34 cellular contexts compared by ENCODE assay signal in genomic region chr12:83800022-83800421, GRCh38.
"Had no signal": no experiment of that assay in that cellular context is flagged by ENCODE, and none has a peak within 500 bp of the region (broad histone marks: within the 10 kb centered on the region; RNA-seq: fewer than 3 reads in every experiment).

No MANE protein-coding gene starts in this region.

- H3K4me1 ChIP-seq: adrenal gland, ascending aorta, body of pancreas, breast epithelium had no signal

- H3K9me3 ChIP-seq: adrenal gland, ascending aorta, body of pancreas, breast epithelium had no signal

- H3K27ac ChIP-seq: adrenal gland, ascending aorta, body of pancreas, brain microvascular endothelial cell, breast epithelium, cardiac muscle cell had no signal

- H3K4me3 ChIP-seq: adrenal gland, ascending aorta, body of pancreas, breast epithelium, cardiac muscle cell had no signal

- H3K27me3 ChIP-seq: adrenal gland, ascending aorta, body of pancreas, brain microvascular endothelial cell, breast epithelium, cardiac muscle cell had no signal

- H3K36me3 ChIP-seq: adrenal gland, ascending aorta, brain microvascular endothelial cell, breast epithelium, cardiac muscle cell had no signal

- DNase-seq: activated effector memory CD4-positive, alpha-beta T cell treated with anti-CD3 and anti-CD28 coated beads, Interleukin-2, amount 50 U/mL, for 16 hours; activated effector memory CD4-positive, alpha-beta T cell treated with Interleukin-2 at 50 U/mL for 16 hours; activated gamma-delta T cell; activated gamma-delta T cell treated with Interleukin-2 at 50 U/mL for 16 hours; activated naive CD4-positive, alpha-beta T cell; activated naive CD4-positive, alpha-beta T cell treated with anti-CD3 and anti-CD28 coated beads for 36 hours; activated naive CD4-positive, alpha-beta T cell treated with anti-CD3 and anti-CD28 coated beads, Interleukin-2, amount 10 ng/mL, durations not matched to agents 7 days and 5 days; activated naive CD4-positive, alpha-beta T cell treated with anti-CD3 and anti-CD28 coated beads, Interleukin-2, amount 50 U/mL, for 16 hours; activated naive CD4-positive, alpha-beta T cell treated with Interleukin-2 at 50 U/mL for 16 hours; activated naive CD8-positive, alpha-beta T cell treated with anti-CD3 and anti-CD28 coated beads for 36 hours; activated naive CD8-positive, alpha-beta T cell treated with anti-CD3 and anti-CD28 coated beads, Interleukin-2, amount 10 ng/mL, durations not matched to agents 7 days and 5 days; activated naive CD8-positive, alpha-beta T cell treated with anti-CD3 and anti-CD28 coated beads, Interleukin-2, amount 50 U/mL, for 24 hours; activated T-cell treated with anti-CD3 and anti-CD28 coated beads, Interleukin-2, amount 50 U/mL, for 1 hour; activated T-cell treated with anti-CD3 and anti-CD28 coated beads, Interleukin-2, amount 50 U/mL, for 24 hours; activated T-cell treated with anti-CD3 and anti-CD28 coated beads, Interleukin-2, amount 50 U/mL, for 4 hours; activated T-cell treated with anti-CD3 and anti-CD28 coated beads, Interleukin-2, amount 50 U/mL, for 48 hours; activated T-cell treated with anti-CD3 and anti-CD28 coated beads, Interleukin-2, amount 50 U/mL, for 72 hours; adrenal gland; amniotic stem cell; amygdala; anterior cingulate cortex; aorta; body of pancreas; brain microvascular endothelial cell; caudate nucleus; central memory CD4-positive, alpha-beta T cell; cerebellar nuclear complex had no signal

- ATAC-seq: activated naive CD4-positive, alpha-beta T cell treated with anti-CD3 and anti-CD28 coated beads, Interleukin-2, amount 50 U/mL, for 72 hours; activated naive CD8-positive, alpha-beta T cell treated with anti-CD3 and anti-CD28 coated beads, Interleukin-2, amount 50 U/mL, for 24 hours; activated T-cell treated with anti-CD3 and anti-CD28 coated beads, Interleukin-2, amount 50 U/mL, for 4 hours; activated T-cell treated with anti-CD3 and anti-CD28 coated beads, Interleukin-2, amount 50 U/mL, for 72 hours; activated T-helper 17 cell treated with anti-CD3 and anti-CD28 coated beads, Interleukin-2, amount 50 U/mL, for 72 hours; body of pancreas had no signal

- FAIRE-seq: astrocyte, bronchial epithelial cell had no signal
